ENCODE assay signal across 8 cellular contexts in genomic region chr3:53109822-53110771, GRCh38. TPM values are rescaled to one million over a fixed set of nuclear protein-coding genes. Genes with fewer than 3 reads are reported as not detected.
DNase-seq lines count a peak whose midpoint lies in the region; ATAC-seq and TF ChIP-seq lines count a peak whose summit lies in the region.

No MANE protein-coding gene starts in this region.

- peaks cover 34% of the 10 kb centered on the region for H3K4me1 Mint-ChIP-seq in activated CD4-positive, alpha-beta T cell treated with anti-CD3 and anti-CD28 coated beads, Interleukin-2, amount 10 ng/mL, durations not matched to agents 24 days and 14 days

- intact Hi-C loops in activated CD4-positive, alpha-beta T cell treated with anti-CD3 and anti-CD28 coated beads, Interleukin-2, amount 10 ng/mL, durations not matched to agents 24 days and 14 days (cut with micrococcal nuclease) = loop anchor here (1.0 to 2.0 kb wide), 5 partner anchors 8 to 127 kb away; partner anchors contain the start of genes PRKCD, RFT1 and SFMBT1

- H3K9me3 Mint-ChIP-seq in activated CD4-positive, alpha-beta T cell treated with anti-CD3 and anti-CD28 coated beads, Interleukin-2, amount 10 ng/mL, durations not matched to agents 24 days and 14 days = peaks cover 4% of the 10 kb centered on the region

- no peaks in the 10 kb centered on the region for H3K27me3 Mint-ChIP-seq in activated CD4-positive, alpha-beta T cell treated with anti-CD3 and anti-CD28 coated beads, Interleukin-2, amount 10 ng/mL, durations not matched to agents 24 days and 14 days

- ATAC-seq in omental fat pad (ENCODE audit: low FRiP score) = peak; percentile 72
- no peak for ATAC-seq in HG03442 (IDR thresholded peaks at IDR 0.05; ENCODE audit: unreplicated experiment)
- ATAC-seq in HG02623 (IDR thresholded peaks at IDR 0.05; ENCODE audit: unreplicated experiment) = no peak
- no peak for ATAC-seq in GM21723 (IDR thresholded peaks at IDR 0.05; ENCODE audit: unreplicated experiment)

- H3K27ac Mint-ChIP-seq in activated CD4-positive, alpha-beta T cell treated with anti-CD3 and anti-CD28 coated beads, Interleukin-2, amount 10 ng/mL, durations not matched to agents 24 days and 14 days = peak overlapping the region; percentile 94

- peak; percentile 66 for DNase-seq in ELF-1 (ENCODE audit: low read depth, low spot score)
- peak; percentile 92 for DNase-seq in activated CD4-positive, alpha-beta T cell treated with anti-CD3 and anti-CD28 coated beads, Interleukin-2, amount 10 ng/mL, durations not matched to agents 24 days and 14 days
- peak; percentile 94 for DNase-seq in fibroblast of gingiva (ENCODE audit: low read depth)
- DNase-seq in omental fat pad (ENCODE audit: low spot score) = no peak

- TF ChIP-seq CTCF in LNCAP (IDR thresholded peaks at IDR 0.05) (peak; percentile 88), omental fat pad (IDR thresholded peaks at IDR 0.05) (peak in 1 of 3 donors; percentile 7)

- peaks cover 30% of the 10 kb centered on the region for H3K36me3 Mint-ChIP-seq in activated CD4-positive, alpha-beta T cell treated with anti-CD3 and anti-CD28 coated beads, Interleukin-2, amount 10 ng/mL, durations not matched to agents 24 days and 14 days (ENCODE audit: low read depth)

- H3K4me3 Mint-ChIP-seq in activated CD4-positive, alpha-beta T cell treated with anti-CD3 and anti-CD28 coated beads, Interleukin-2, amount 10 ng/mL, durations not matched to agents 24 days and 14 days = peak overlapping the region; percentile 73

RNA-seq across cellular contexts. Expression of gene RFT1, which starts 20.1 kb away (rescaled TPM):
- total RNA-seq in activated CD4-positive, alpha-beta T cell treated with anti-CD3 and anti-CD28 coated beads, Interleukin-2, amount 10 ng/mL, durations not matched to agents 24 days and 14 days = 47.4 and 47.6 TPM in 2 replicates
- total RNA-seq in omental fat pad = 10 to 100 TPM in 2 of 4 donors, 1 to 10 TPM in 2; 9.1 to 14.0 (median 10.5) TPM

RNA-seq across cellular contexts. Expression of gene PRKCD, which starts 50.9 kb away (rescaled TPM):
- 28.1 and 28.8 TPM in 2 replicates for total RNA-seq in activated CD4-positive, alpha-beta T cell treated with anti-CD3 and anti-CD28 coated beads, Interleukin-2, amount 10 ng/mL, durations not matched to agents 24 days and 14 days
- total RNA-seq in omental fat pad = 10 to 100 TPM; 21.5 to 39.9 (median 30.3) TPM
